Comparison of ENCODE assay signal across 1 cellular context in the genomic region with DNA sequence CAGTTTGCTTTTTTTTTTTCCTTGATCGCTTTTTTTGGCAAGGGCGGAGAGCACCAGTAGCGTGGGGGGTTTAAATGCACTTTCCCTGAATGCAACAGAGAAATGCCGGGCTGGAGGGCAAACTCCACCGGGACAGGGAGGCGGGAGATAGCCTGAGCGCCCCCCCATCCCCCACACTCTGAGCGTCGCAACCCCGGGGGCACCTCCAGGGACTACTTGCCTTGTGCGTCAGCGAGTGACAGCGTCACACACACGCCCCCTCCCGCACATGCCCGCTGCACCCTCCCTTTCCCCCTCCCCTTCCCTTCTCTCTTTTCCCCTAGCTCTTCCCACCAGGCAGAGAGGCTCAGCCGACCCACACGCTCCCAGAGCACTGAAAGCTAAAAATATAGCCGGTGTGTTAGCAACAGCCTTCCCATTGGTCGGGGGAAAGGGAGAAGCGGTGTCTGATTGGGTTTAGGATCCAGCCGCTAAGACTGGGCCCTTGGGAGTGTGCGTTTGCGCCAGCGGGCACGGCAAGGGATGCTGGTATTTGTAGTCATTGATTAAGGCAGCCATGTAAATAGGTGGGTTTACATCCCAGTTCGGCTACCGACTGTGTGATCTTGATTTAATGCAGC.
TF ChIP-seq lines count a peak whose summit lies in the region.

No MANE protein-coding gene starts in this region.

TF ChIP-seq in HEK293, 187 proteins besides CTCF, POLR2A, EP300 and RAD21 (continued from another document and continues in another):
- TF ChIP-seq, protein P1, sequence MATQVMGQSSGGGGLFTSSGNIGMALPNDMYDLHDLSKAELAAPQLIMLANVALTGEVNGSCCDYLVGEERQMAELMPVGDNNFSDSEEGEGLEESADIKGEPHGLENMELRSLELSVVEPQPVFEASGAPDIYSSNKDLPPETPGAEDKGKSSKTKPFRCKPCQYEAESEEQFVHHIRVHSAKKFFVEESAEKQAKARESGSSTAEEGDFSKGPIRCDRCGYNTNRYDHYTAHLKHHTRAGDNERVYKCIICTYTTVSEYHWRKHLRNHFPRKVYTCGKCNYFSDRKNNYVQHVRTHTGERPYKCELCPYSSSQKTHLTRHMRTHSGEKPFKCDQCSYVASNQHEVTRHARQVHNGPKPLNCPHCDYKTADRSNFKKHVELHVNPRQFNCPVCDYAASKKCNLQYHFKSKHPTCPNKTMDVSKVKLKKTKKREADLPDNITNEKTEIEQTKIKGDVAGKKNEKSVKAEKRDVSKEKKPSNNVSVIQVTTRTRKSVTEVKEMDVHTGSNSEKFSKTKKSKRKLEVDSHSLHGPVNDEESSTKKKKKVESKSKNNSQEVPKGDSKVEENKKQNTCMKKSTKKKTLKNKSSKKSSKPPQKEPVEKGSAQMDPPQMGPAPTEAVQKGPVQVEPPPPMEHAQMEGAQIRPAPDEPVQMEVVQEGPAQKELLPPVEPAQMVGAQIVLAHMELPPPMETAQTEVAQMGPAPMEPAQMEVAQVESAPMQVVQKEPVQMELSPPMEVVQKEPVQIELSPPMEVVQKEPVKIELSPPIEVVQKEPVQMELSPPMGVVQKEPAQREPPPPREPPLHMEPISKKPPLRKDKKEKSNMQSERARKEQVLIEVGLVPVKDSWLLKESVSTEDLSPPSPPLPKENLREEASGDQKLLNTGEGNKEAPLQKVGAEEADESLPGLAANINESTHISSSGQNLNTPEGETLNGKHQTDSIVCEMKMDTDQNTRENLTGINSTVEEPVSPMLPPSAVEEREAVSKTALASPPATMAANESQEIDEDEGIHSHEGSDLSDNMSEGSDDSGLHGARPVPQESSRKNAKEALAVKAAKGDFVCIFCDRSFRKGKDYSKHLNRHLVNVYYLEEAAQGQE (tag by site-specific recombination; IDR thresholded peaks at IDR 0.05): no peak
- TF ChIP-seq ZNF624 (tag by site-specific recombination; IDR thresholded peaks at IDR 0.05): no peak
- TF ChIP-seq MEIS1 (CRISPR knock-in tag; IDR thresholded peaks at IDR 0.05; ENCODE audit: borderline replicate concordance): no peak
- 0 out of 2 replicates have a peak, but pooled peaks have one; percentile 72 for TF ChIP-seq OVOL3 (tag by site-specific recombination; IDR thresholded peaks at IDR 0.05)
- no peak for TF ChIP-seq ZNF354C (tag by site-specific recombination; IDR thresholded peaks at IDR 0.05; ENCODE audit: borderline replicate concordance, low read depth)
- TF ChIP-seq ZNF544 (tag by site-specific recombination; IDR thresholded peaks at IDR 0.05): no peak
- no peak; the same call in none of the 2 replicates for TF ChIP-seq YY1 (tag by site-specific recombination; IDR thresholded peaks at IDR 0.05)
- no peak for TF ChIP-seq ZNF37A (tag by site-specific recombination; IDR thresholded peaks at IDR 0.05)
- peak; percentile 12; the same call in 1 of the 2 replicates for TF ChIP-seq ZNF660 (tag by site-specific recombination; IDR thresholded peaks at IDR 0.05)
- TF ChIP-seq, protein P2, sequence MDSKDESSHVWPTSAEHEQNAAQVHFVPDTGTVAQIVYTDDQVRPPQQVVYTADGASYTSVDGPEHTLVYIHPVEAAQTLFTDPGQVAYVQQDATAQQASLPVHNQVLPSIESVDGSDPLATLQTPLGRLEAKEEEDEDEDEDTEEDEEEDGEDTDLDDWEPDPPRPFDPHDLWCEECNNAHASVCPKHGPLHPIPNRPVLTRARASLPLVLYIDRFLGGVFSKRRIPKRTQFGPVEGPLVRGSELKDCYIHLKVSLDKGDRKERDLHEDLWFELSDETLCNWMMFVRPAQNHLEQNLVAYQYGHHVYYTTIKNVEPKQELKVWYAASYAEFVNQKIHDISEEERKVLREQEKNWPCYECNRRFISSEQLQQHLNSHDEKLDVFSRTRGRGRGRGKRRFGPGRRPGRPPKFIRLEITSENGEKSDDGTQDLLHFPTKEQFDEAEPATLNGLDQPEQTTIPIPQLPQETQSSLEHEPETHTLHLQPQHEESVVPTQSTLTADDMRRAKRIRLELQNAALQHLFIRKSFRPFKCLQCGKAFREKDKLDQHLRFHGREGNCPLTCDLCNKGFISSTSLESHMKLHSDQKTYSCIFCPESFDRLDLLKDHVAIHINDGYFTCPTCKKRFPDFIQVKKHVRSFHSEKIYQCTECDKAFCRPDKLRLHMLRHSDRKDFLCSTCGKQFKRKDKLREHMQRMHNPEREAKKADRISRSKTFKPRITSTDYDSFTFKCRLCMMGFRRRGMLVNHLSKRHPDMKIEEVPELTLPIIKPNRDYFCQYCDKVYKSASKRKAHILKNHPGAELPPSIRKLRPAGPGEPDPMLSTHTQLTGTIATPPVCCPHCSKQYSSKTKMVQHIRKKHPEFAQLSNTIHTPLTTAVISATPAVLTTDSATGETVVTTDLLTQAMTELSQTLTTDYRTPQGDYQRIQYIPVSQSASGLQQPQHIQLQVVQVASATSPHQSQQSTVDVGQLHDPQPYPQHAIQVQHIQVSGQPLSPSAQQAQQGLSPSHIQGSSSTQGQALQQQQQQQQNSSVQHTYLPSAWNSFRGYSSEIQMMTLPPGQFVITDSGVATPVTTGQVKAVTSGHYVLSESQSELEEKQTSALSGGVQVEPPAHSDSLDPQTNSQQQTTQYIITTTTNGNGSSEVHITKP (tag by site-specific recombination; IDR thresholded peaks at IDR 0.05): peak; percentile 89
- TF ChIP-seq ZBTB21 (tag by site-specific recombination; IDR thresholded peaks at IDR 0.05): peak; percentile 99
- no peak for TF ChIP-seq RBAK (tag by site-specific recombination; IDR thresholded peaks at IDR 0.05)
- no peak for TF ChIP-seq ZNF549 (tag by site-specific recombination; IDR thresholded peaks at IDR 0.05)
- peak; percentile 95 for TF ChIP-seq SP3 (tag by site-specific recombination; IDR thresholded peaks at IDR 0.05)
- TF ChIP-seq ZNF621 (tag by site-specific recombination; IDR thresholded peaks at IDR 0.05): no peak
- no peak for TF ChIP-seq ZNF266 (tag by site-specific recombination; IDR thresholded peaks at IDR 0.05; ENCODE audit: low read depth)
- no peak for TF ChIP-seq ZNF548 (tag by site-specific recombination; IDR thresholded peaks at IDR 0.05)
- TF ChIP-seq, protein P3, sequence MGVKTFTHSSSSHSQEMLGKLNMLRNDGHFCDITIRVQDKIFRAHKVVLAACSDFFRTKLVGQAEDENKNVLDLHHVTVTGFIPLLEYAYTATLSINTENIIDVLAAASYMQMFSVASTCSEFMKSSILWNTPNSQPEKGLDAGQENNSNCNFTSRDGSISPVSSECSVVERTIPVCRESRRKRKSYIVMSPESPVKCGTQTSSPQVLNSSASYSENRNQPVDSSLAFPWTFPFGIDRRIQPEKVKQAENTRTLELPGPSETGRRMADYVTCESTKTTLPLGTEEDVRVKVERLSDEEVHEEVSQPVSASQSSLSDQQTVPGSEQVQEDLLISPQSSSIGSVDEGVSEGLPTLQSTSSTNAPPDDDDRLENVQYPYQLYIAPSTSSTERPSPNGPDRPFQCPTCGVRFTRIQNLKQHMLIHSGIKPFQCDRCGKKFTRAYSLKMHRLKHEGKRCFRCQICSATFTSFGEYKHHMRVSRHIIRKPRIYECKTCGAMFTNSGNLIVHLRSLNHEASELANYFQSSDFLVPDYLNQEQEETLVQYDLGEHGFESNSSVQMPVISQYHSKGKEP (tag by site-specific recombination; IDR thresholded peaks at IDR 0.05): peak; percentile 84
- no peak; the same call in 1 of the 2 replicates for TF ChIP-seq REPIN1 (tag by site-specific recombination; IDR thresholded peaks at IDR 0.05; ENCODE audit: low read depth)
- peak; percentile 93 for TF ChIP-seq BCL11A (tag by site-specific recombination; IDR thresholded peaks at IDR 0.05; ENCODE audit: low read depth)
- no peak for TF ChIP-seq ZNF571 (tag by site-specific recombination; IDR thresholded peaks at IDR 0.05)
- no peak for TF ChIP-seq ZNF701 (tag by site-specific recombination; IDR thresholded peaks at IDR 0.05)
- TF ChIP-seq ZNF214 (tag by site-specific recombination; IDR thresholded peaks at IDR 0.05; ENCODE audit: borderline replicate concordance): no peak
- peak; percentile 17 for TF ChIP-seq ZNF654 (tag by site-specific recombination; IDR thresholded peaks at IDR 0.05; ENCODE audit: low read depth)
- no peak for TF ChIP-seq ZNF16 (tag by site-specific recombination; IDR thresholded peaks at IDR 0.05; ENCODE audit: low read depth)
- peak; percentile 89 for TF ChIP-seq ZBTB48 (tag by site-specific recombination; IDR thresholded peaks at IDR 0.05)
- TF ChIP-seq, protein P4, sequence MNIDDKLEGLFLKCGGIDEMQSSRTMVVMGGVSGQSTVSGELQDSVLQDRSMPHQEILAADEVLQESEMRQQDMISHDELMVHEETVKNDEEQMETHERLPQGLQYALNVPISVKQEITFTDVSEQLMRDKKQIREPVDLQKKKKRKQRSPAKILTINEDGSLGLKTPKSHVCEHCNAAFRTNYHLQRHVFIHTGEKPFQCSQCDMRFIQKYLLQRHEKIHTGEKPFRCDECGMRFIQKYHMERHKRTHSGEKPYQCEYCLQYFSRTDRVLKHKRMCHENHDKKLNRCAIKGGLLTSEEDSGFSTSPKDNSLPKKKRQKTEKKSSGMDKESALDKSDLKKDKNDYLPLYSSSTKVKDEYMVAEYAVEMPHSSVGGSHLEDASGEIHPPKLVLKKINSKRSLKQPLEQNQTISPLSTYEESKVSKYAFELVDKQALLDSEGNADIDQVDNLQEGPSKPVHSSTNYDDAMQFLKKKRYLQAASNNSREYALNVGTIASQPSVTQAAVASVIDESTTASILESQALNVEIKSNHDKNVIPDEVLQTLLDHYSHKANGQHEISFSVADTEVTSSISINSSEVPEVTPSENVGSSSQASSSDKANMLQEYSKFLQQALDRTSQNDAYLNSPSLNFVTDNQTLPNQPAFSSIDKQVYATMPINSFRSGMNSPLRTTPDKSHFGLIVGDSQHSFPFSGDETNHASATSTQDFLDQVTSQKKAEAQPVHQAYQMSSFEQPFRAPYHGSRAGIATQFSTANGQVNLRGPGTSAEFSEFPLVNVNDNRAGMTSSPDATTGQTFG (tag by site-specific recombination; IDR thresholded peaks at IDR 0.05; ENCODE audit: borderline replicate concordance): peak; percentile 78; the same call in 1 of the 2 replicates
- TF ChIP-seq ZNF350 (tag by site-specific recombination; IDR thresholded peaks at IDR 0.05): no peak
- no peak for TF ChIP-seq ZNF529 (tag by site-specific recombination; IDR thresholded peaks at IDR 0.05; ENCODE audit: insufficient replicate concordance)
- TF ChIP-seq, protein P5, sequence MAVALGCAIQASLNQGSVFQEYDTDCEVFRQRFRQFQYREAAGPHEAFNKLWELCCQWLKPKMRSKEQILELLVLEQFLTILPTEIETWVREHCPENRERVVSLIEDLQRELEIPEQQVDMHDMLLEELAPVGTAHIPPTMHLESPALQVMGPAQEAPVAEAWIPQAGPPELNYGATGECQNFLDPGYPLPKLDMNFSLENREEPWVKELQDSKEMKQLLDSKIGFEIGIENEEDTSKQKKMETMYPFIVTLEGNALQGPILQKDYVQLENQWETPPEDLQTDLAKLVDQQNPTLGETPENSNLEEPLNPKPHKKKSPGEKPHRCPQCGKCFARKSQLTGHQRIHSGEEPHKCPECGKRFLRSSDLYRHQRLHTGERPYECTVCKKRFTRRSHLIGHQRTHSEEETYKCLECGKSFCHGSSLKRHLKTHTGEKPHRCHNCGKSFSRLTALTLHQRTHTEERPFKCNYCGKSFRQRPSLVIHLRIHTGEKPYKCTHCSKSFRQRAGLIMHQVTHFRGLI (tag by site-specific recombination; IDR thresholded peaks at IDR 0.05): no peak
- no peak for TF ChIP-seq GLI2 (tag by site-specific recombination; IDR thresholded peaks at IDR 0.05; ENCODE audit: borderline replicate concordance, low read depth)
- TF ChIP-seq ZFHX2 (tag by site-specific recombination; conservative IDR thresholded peaks at IDR 0.05): peak; percentile 88
- TF ChIP-seq ZNF404 (tag by site-specific recombination; IDR thresholded peaks at IDR 0.05): no peak
- no peak for TF ChIP-seq ZNF155 (tag by site-specific recombination; IDR thresholded peaks at IDR 0.05)
- TF ChIP-seq SCRT1 (tag by site-specific recombination; IDR thresholded peaks at IDR 0.05; ENCODE audit: borderline replicate concordance): peak; percentile 48; the same call in 1 of the 2 replicates
- no peak for TF ChIP-seq HOXA7 (CRISPR knock-in tag; IDR thresholded peaks at IDR 0.05; ENCODE audit: borderline replicate concordance)
- no peak for TF ChIP-seq HOXC10 (CRISPR knock-in tag; IDR thresholded peaks at IDR 0.05)
- TF ChIP-seq, protein P6, sequence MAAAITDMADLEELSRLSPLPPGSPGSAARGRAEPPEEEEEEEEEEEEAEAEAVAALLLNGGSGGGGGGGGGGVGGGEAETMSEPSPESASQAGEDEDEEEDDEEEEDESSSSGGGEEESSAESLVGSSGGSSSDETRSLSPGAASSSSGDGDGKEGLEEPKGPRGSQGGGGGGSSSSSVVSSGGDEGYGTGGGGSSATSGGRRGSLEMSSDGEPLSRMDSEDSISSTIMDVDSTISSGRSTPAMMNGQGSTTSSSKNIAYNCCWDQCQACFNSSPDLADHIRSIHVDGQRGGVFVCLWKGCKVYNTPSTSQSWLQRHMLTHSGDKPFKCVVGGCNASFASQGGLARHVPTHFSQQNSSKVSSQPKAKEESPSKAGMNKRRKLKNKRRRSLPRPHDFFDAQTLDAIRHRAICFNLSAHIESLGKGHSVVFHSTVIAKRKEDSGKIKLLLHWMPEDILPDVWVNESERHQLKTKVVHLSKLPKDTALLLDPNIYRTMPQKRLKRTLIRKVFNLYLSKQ (tag by site-specific recombination; IDR thresholded peaks at IDR 0.05; ENCODE audit: borderline replicate concordance): no peak
- TF ChIP-seq ZNF510 (tag by site-specific recombination; IDR thresholded peaks at IDR 0.05; ENCODE audit: insufficient replicate concordance): no peak
- peak; percentile 38 for TF ChIP-seq FEZF1 (tag by site-specific recombination; IDR thresholded peaks at IDR 0.05)
- TF ChIP-seq, protein P7, sequence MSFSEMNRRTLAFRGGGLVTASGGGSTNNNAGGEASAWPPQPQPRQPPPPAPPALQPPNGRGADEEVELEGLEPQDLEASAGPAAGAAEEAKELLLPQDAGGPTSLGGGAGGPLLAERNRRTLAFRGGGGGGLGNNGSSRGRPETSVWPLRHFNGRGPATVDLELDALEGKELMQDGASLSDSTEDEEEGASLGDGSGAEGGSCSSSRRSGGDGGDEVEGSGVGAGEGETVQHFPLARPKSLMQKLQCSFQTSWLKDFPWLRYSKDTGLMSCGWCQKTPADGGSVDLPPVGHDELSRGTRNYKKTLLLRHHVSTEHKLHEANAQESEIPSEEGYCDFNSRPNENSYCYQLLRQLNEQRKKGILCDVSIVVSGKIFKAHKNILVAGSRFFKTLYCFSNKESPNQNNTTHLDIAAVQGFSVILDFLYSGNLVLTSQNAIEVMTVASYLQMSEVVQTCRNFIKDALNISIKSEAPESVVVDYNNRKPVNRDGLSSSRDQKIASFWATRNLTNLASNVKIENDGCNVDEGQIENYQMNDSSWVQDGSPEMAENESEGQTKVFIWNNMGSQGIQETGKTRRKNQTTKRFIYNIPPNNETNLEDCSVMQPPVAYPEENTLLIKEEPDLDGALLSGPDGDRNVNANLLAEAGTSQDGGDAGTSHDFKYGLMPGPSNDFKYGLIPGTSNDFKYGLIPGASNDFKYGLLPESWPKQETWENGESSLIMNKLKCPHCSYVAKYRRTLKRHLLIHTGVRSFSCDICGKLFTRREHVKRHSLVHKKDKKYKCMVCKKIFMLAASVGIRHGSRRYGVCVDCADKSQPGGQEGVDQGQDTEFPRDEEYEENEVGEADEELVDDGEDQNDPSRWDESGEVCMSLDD (tag by site-specific recombination; IDR thresholded peaks at IDR 0.05): peak; percentile 99
